7 cellular contexts compared by ENCODE assay signal in the genomic region with DNA sequence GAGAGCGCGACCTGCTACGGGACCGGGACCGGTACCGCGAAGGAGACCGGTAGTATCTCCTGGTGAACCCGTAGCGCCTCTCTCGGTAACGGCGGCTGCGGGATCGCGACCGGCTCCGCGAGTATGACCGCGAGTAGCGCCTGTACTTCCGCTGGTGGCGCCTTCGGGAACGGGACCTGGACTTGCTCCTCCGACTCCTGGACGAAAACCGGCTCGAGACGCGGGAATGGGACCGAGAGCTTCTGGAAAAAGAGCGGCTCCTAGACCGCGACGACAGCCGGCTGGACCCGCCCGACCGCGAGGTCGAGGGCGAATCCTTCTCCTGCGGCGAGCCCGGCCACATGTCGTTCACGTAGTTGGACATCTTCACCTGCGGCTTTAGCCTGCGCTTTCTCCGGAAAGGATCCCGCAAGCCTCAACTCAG. TPM values are rescaled to one million over a fixed set of nuclear protein-coding genes. Genes with fewer than 3 reads are reported as not detected.
A peak's percentile ranks its signal among the peaks of the same experiment; 100 is the strongest.
DNase-seq lines count a peak whose midpoint lies in the region; ATAC-seq, FAIRE-seq and TF ChIP-seq lines count a peak whose summit lies in the region.

No MANE protein-coding gene starts in this region.

- peak overlapping the region; percentile 68 to 97 (median 86) for H3K4me3 ChIP-seq in endothelial cell of umbilical vein (replicated peaks in 1 of 3; ENCODE audit: insufficient read depth in 1 of 3, low read depth in 1 of 3, low read length in 3 of 3)

- peak overlapping the region; percentile 89 for H3K27ac ChIP-seq in endothelial cell of umbilical vein (ENCODE audit: insufficient read depth, low read depth, low read length)

- H3K36me3 ChIP-seq in endothelial cell of umbilical vein (ENCODE audit: control insufficient read depth in 2 of 2, extremely low read depth in 1 of 2, insufficient read depth in 2 of 2, low read length in 2 of 2), result peaks cover 7 to 24% of the 10 kb centered on the region in 2 experiments

- H3K27me3 Mint-ChIP-seq in WTC11 (ENCODE audit: low read depth), result no peaks in the 10 kb centered on the region
- H3K27me3 Mint-ChIP-seq in neural crest cell (ENCODE audit: low read depth), result peaks cover 3% of the 10 kb centered on the region

- no peaks in the 10 kb centered on the region for H3K9me1 ChIP-seq in endothelial cell of umbilical vein (replicated peaks; ENCODE audit: control insufficient read depth, extremely low read depth, insufficient read depth, low read length)

- H3K4me1 ChIP-seq in endothelial cell of umbilical vein (ENCODE audit: control insufficient read depth, extremely low read depth, insufficient read depth, low read length), result peaks cover 20% of the 10 kb centered on the region

- H2AFZ ChIP-seq in endothelial cell of umbilical vein (ENCODE audit: low read depth, low read length), result no peak overlapping the region

- intact Hi-C loops in endothelial cell of umbilical vein (cut with micrococcal nuclease), result loop anchor here (1.0 to 5.0 kb wide), 5 partner anchors 7 to 276 kb away; a partner anchor contains a TSS

- H4K20me1 ChIP-seq in endothelial cell of umbilical vein (replicated peaks; ENCODE audit: control insufficient read depth, extremely low read depth, insufficient read depth, low read length), result peaks cover 15% of the 10 kb centered on the region

- H3K9me3 ChIP-seq in endothelial cell of umbilical vein (replicated peaks; ENCODE audit: control insufficient read depth, insufficient read depth, low read length), result no peaks in the 10 kb centered on the region

- ATAC-seq in GM18499 (IDR thresholded peaks at IDR 0.05; ENCODE audit: insufficient read depth, unreplicated experiment), result peak; percentile 4
- ATAC-seq in HG02885 (IDR thresholded peaks at IDR 0.05; ENCODE audit: poor library complexity, unreplicated experiment), result peak; percentile 11
- no peak for ATAC-seq in WTC11

- peak overlapping the region; percentile 86 for H3K4me2 ChIP-seq in endothelial cell of umbilical vein (ENCODE audit: insufficient read depth, low read length)

- H3K79me2 ChIP-seq in endothelial cell of umbilical vein (ENCODE audit: control insufficient read depth, insufficient read depth, low read length), result peaks cover 38% of the 10 kb centered on the region

- no peaks in the 10 kb centered on the region for H3K9me3 Mint-ChIP-seq in WTC11
- no peaks in the 10 kb centered on the region for H3K9me3 Mint-ChIP-seq in neural crest cell

- DNase-seq in WTC11 (ENCODE audit: low spot score), result peak; percentile 52
- DNase-seq in endothelial cell of umbilical vein (ENCODE audit: low read depth, low spot score), result no peak
- DNase-seq in neural crest cell (ENCODE audit: low read depth, low spot score), result no peak
- no peak for DNase-seq in NCI-H2081 (lab: John Stamatoyannopoulos, UW)
- DNase-seq in OCI-M2 (lab: John Stamatoyannopoulos, UW; ENCODE audit: unreplicated experiment), result no peak

- TF ChIP-seq CTCF in WTC11 (IDR thresholded peaks at IDR 0.05), result no peak
- TF ChIP-seq CTCF in endothelial cell of umbilical vein (IDR thresholded peaks at IDR 0.05; ENCODE audit: extremely low read depth in 1 of 2, insufficient read depth in 1 of 2, low read depth in 1 of 2, low read length in 2 of 2), result no peak
- no peak for TF ChIP-seq CTCF in neural crest cell (conservative IDR thresholded peaks at IDR 0.05)

- H3K9ac ChIP-seq in endothelial cell of umbilical vein (replicated peaks; ENCODE audit: extremely low read depth, insufficient read depth, low read length), result peak overlapping the region; percentile 98

- no peak for FAIRE-seq in endothelial cell of umbilical vein (lab: Jason Lieb, UNC)

- dilution Hi-C loops in endothelial cell of umbilical vein (cut with MboI; ENCODE audit: extremely low pct_ligation_motif_present, low sequenced_read_pairs), result no loop called here

- CTCF ChIA-PET in WTC11 (lab: Charles Lee), result interaction anchor here (1.4 to 1.7 kb wide), 3 partner anchors 7 to 14 kb away, joined by 6 to 11 read pairs (median 10); a partner anchor contains a TSS
- CTCF ChIA-PET in endothelial cell of umbilical vein (lab: Charles Lee), result interaction anchor here (1.2 kb wide), 1 partner anchor 14 kb away, joined by 8 read pairs; a partner anchor contains a TSS

- no peak for TF ChIP-seq POLR2A in endothelial cell of umbilical vein (IDR thresholded peaks at IDR 0.05; ENCODE audit: low read depth, low read length)

- no peaks in the 10 kb centered on the region for H3K27me3 ChIP-seq in endothelial cell of umbilical vein (ENCODE audit: control insufficient read depth in 2 of 2, insufficient read depth in 2 of 2, low read length in 2 of 2)

- H3K36me3 Mint-ChIP-seq in WTC11 (peaks cover 46% of the 10 kb centered on the region), neural crest cell (ENCODE audit: low read depth) (peaks cover 13% of the 10 kb centered on the region)

- POLR2A ChIA-PET in WTC11 (lab: Charles Lee), result interaction anchor here (2.2 kb wide), 1 partner anchor 14 kb away, joined by 21 read pairs; a partner anchor contains a TSS
- POLR2A ChIA-PET in endothelial cell of umbilical vein (lab: Charles Lee), result interaction anchor here (1.4 kb wide), 3 partner anchors 7 to 41 kb away, joined by 3 to 28 read pairs (median 5); a partner anchor contains a TSS

- peak overlapping the region; percentile 96 for H3K27ac Mint-ChIP-seq in WTC11
- peak overlapping the region; percentile 96 for H3K27ac Mint-ChIP-seq in neural crest cell (ENCODE audit: unreplicated experiment)

- H3K4me3 Mint-ChIP-seq in WTC11, result peak overlapping the region; percentile 97
- peak overlapping the region; percentile 99 for H3K4me3 Mint-ChIP-seq in neural crest cell

- no TSS peak for BruUV-seq in endothelial cell of umbilical vein (replicated peaks; lab: Mats Ljungman, UMichigan)

- H3K4me1 Mint-ChIP-seq in WTC11, result peaks cover 22% of the 10 kb centered on the region
- peaks cover 37% of the 10 kb centered on the region for H3K4me1 Mint-ChIP-seq in neural crest cell

TF ChIP-seq in endothelial cell of umbilical vein, 7 proteins besides CTCF, POLR2A, EP300 and RAD21:
- no peak for TF ChIP-seq MYC (IDR thresholded peaks at IDR 0.05; ENCODE audit: low read depth, low read length)
- TF ChIP-seq EZH2 (IDR thresholded peaks at IDR 0.05; ENCODE audit: borderline replicate concordance, low read depth, low read length, severe bottlenecking), result no peak
- no peak for TF ChIP-seq GATA2 (IDR thresholded peaks at IDR 0.05; ENCODE audit: insufficient read depth, insufficient read length, low read depth, low read length)

RNA-seq across cellular contexts. Expression of a gene that starts 0.6 kb away (rescaled TPM):
- total RNA-seq in WTC11 (2021) (75.9 to 78.1 TPM (median 76.9 TPM) in 3 replicates), endothelial cell of umbilical vein (99.4 and 102 TPM in 2 replicates), neural crest cell (60.4 and 74.2 TPM in 2 replicates)
- polyA plus RNA-seq in endothelial cell of umbilical vein, result 42.5 and 50.5 TPM in 2 replicates
- polyA plus RNA-seq in endothelial cell of umbilical vein (2011; cell fraction: cytosol; rRNA removed), result 18.4 and 30.7 TPM in 2 replicates
- polyA plus RNA-seq in endothelial cell of umbilical vein (2011; cell fraction: nucleus; rRNA removed), result 345 and 504 TPM in 2 replicates
- polyA plus RNA-seq in endothelial cell of umbilical vein (2012), result 41.7 and 54.9 TPM in 2 replicates
- polyA minus RNA-seq in endothelial cell of umbilical vein, result 64.9 and 68.5 TPM in 2 replicates
- polyA minus RNA-seq in endothelial cell of umbilical vein (2011; cell fraction: cytosol; rRNA and poly(A)+ RNA removed), result 24.6 TPM
- polyA minus RNA-seq in endothelial cell of umbilical vein (2011; cell fraction: nucleus; rRNA and poly(A)+ RNA removed), result 135 and 169 TPM in 2 replicates

RNA-seq across cellular contexts. Expression of a gene that starts 14.3 kb away (rescaled TPM):
- 30.1 to 35.7 TPM (median 35.3 TPM) in 3 replicates for total RNA-seq in WTC11 (2021)
- 38.0 and 40.2 TPM in 2 replicates for total RNA-seq in endothelial cell of umbilical vein
- 5.9 and 9.3 TPM in 2 replicates for polyA plus RNA-seq in endothelial cell of umbilical vein
- 25.7 and 27.4 TPM in 2 replicates for polyA plus RNA-seq in endothelial cell of umbilical vein (2011; cell fraction: cytosol; rRNA removed)
- polyA plus RNA-seq in endothelial cell of umbilical vein (2011; cell fraction: nucleus; rRNA removed), result 11.3 and 16.2 TPM in 2 replicates
- polyA plus RNA-seq in endothelial cell of umbilical vein (2012), result 35.8 and 50.8 TPM in 2 replicates
- polyA minus RNA-seq in endothelial cell of umbilical vein, result 4.9 and 5.9 TPM in 2 replicates
- 6.2 TPM for polyA minus RNA-seq in endothelial cell of umbilical vein (2011; cell fraction: cytosol; rRNA and poly(A)+ RNA removed)
- 11.2 and 11.4 TPM in 2 replicates for polyA minus RNA-seq in endothelial cell of umbilical vein (2011; cell fraction: nucleus; rRNA and poly(A)+ RNA removed)
- 26.3 and 26.5 TPM in 2 replicates for total RNA-seq in neural crest cell

RNA-seq across cellular contexts. Expression of a gene that starts 25.7 kb away (rescaled TPM):
- total RNA-seq in WTC11 (2021) (not detected in 3 replicates), endothelial cell of umbilical vein (not detected in 2 replicates), neural crest cell (0.07 TPM in 1 of 2 replicates, not detected in the other)
- polyA plus RNA-seq in endothelial cell of umbilical vein, result not detected in 2 replicates
- not detected in 2 replicates for polyA plus RNA-seq in endothelial cell of umbilical vein (2011; cell fraction: cytosol; rRNA removed)
- polyA plus RNA-seq in endothelial cell of umbilical vein (2011; cell fraction: nucleus; rRNA removed), result not detected in 2 replicates
- polyA plus RNA-seq in endothelial cell of umbilical vein (2012), result 0.10 and 0.17 TPM in 2 replicates
- polyA minus RNA-seq in endothelial cell of umbilical vein, result 1.2 and 5.0 TPM in 2 replicates
- not detected for polyA minus RNA-seq in endothelial cell of umbilical vein (2011; cell fraction: cytosol; rRNA and poly(A)+ RNA removed)
- polyA minus RNA-seq in endothelial cell of umbilical vein (2011; cell fraction: nucleus; rRNA and poly(A)+ RNA removed), result not detected in 2 replicates
